Comparison of ENCODE assay signal across 14 cellular contexts in genomic region chr12:59382678-59383425, GRCh38.
DNase-seq lines count a peak whose midpoint lies in the region; ATAC-seq and TF ChIP-seq lines count a peak whose summit lies in the region.
"Had no signal": no experiment of that assay in that cellular context is flagged by ENCODE, and none has a peak within 500 bp of the region (broad histone marks: within the 10 kb centered on the region; RNA-seq: fewer than 3 reads in every experiment).

No MANE protein-coding gene starts in this region.

- no TSS peak for BruUV-seq in Calu3 (replicated peaks; lab: Mats Ljungman, UMichigan)

- H3K9me3 Mint-ChIP-seq in Calu3 (ENCODE audit: low read depth, unreplicated experiment), result no peaks in the 10 kb centered on the region
- H3K9me3 Mint-ChIP-seq: neural crest cell had no signal

- no peaks in the 10 kb centered on the region for H3K27me3 Mint-ChIP-seq in Calu3 (ENCODE audit: unreplicated experiment)

- DNase-seq in Calu3 (no peak), RWPE2 (ENCODE audit: low spot score) (no peak), fibroblast of the aortic adventitia (ENCODE audit: low read depth) (peak; percentile 22), AML-193 (lab: John Stamatoyannopoulos, UW) (no peak), NCI-H2107 treated with DMSO at 0.1 percent for 48 hours (lab: John Stamatoyannopoulos, UW; ENCODE audit: unreplicated experiment) (no peak), left lobe of liver (ENCODE audit: low spot score) (no peak)
- DNase-seq: activated CD8-positive, alpha-beta T cell treated with anti-CD3 and anti-CD28 coated beads, Interleukin-2, amount 10 ng/mL, durations not matched to agents 7 days and 5 days; NCI-H187 treated with DMSO at 0.1 percent for 48 hours; NCI-H510A treated with DMSO at 0.1 percent for 48 hours; PC-9; SK-N-SH had no signal

- peak overlapping the region; percentile 82 for H2AFZ ChIP-seq in ACC112 (ENCODE audit: low read length, unreplicated experiment)
- H2AFZ ChIP-seq: PC-9 had no signal

- H3K4me3 ChIP-seq in ACC112 (ENCODE audit: low read depth, low read length), result peak overlapping the region; percentile 62
- no peak overlapping the region for H3K4me3 ChIP-seq in RWPE2 (ENCODE audit: severe bottlenecking)
- peak overlapping the region; percentile 9 for H3K4me3 ChIP-seq in fibroblast of the aortic adventitia (ENCODE audit: low read depth, low read length)
- H3K4me3 ChIP-seq: PC-9 had no signal

- H3K27ac ChIP-seq in ACC112 (ENCODE audit: low read depth, low read length) (peak overlapping the region; percentile 65), RWPE2 (ENCODE audit: poor library complexity, severe bottlenecking) (peak overlapping the region; percentile 70)
- H3K27ac ChIP-seq: PC-9 had no signal

- H3K4me1 ChIP-seq in ACC112 (ENCODE audit: control insufficient read depth, insufficient read depth, low read length, unreplicated experiment), result peaks cover 12% of the 10 kb centered on the region
- peaks cover 19% of the 10 kb centered on the region for H3K4me1 ChIP-seq in RWPE2 (ENCODE audit: insufficient read depth, poor library complexity, severe bottlenecking)

- intact Hi-C loops in Calu3 (cut with micrococcal nuclease; ENCODE audit: unreplicated experiment), result no loop called here

- no peaks in the 10 kb centered on the region for H3K27me3 ChIP-seq in ACC112 (ENCODE audit: insufficient read depth, low read length)
- H3K27me3 ChIP-seq in RWPE2 (ENCODE audit: insufficient read depth, poor library complexity, severe bottlenecking), result no peaks in the 10 kb centered on the region

- H3K36me3 ChIP-seq in ACC112 (ENCODE audit: insufficient read depth, low read length) (no peaks in the 10 kb centered on the region), RWPE2 (ENCODE audit: low read depth) (no peaks in the 10 kb centered on the region)

- no peaks in the 10 kb centered on the region for H3K36me3 Mint-ChIP-seq in Calu3 (ENCODE audit: insufficient read depth, unreplicated experiment)

- peak overlapping the region; percentile 85 for H3K27ac Mint-ChIP-seq in Calu3 (ENCODE audit: unreplicated experiment)
- H3K27ac Mint-ChIP-seq: activated CD8-positive, alpha-beta T cell treated with anti-CD3 and anti-CD28 coated beads, Interleukin-2, amount 10 ng/mL, durations not matched to agents 7 days and 5 days had no signal

- no peak for TF ChIP-seq CTCF in Calu3 (IDR thresholded peaks at IDR 0.05; ENCODE audit: unreplicated experiment)
- no peak for TF ChIP-seq CTCF in RWPE2 (IDR thresholded peaks at IDR 0.05; ENCODE audit: poor library complexity, severe bottlenecking)
- no peak for TF ChIP-seq CTCF in fibroblast of the aortic adventitia (IDR thresholded peaks at IDR 0.05; ENCODE audit: insufficient read depth, low read length)

- peaks cover 16% of the 10 kb centered on the region for H3K4me1 Mint-ChIP-seq in Calu3 (ENCODE audit: low read depth, unreplicated experiment)
- H3K4me1 Mint-ChIP-seq: neural crest cell had no signal

- H3K9me3 ChIP-seq in RWPE2 (ENCODE audit: severe bottlenecking), result no peaks in the 10 kb centered on the region
- H3K9me3 ChIP-seq: SK-N-SH had no signal

- no peaks in the 10 kb centered on the region for H3K79me2 ChIP-seq in ACC112 (ENCODE audit: control insufficient read depth, insufficient read depth, low read length, unreplicated experiment)

- ATAC-seq in RWPE2 (ENCODE audit: low read depth) (peak; percentile 45; the same call in 2 of the 3 replicates), HG03520 (IDR thresholded peaks at IDR 0.05; ENCODE audit: unreplicated experiment) (no peak), left lobe of liver (no peak)
- ATAC-seq: activated CD8-positive, alpha-beta T cell treated with anti-CD3 and anti-CD28 coated beads, Interleukin-2, amount 10 ng/mL, durations not matched to agents 7 days and 5 days had no signal

- H3K4me3 Mint-ChIP-seq in Calu3 (ENCODE audit: low read depth, unreplicated experiment), result peak overlapping the region; percentile 59
- H3K4me3 Mint-ChIP-seq: activated CD8-positive, alpha-beta T cell treated with anti-CD3 and anti-CD28 coated beads, Interleukin-2, amount 10 ng/mL, durations not matched to agents 7 days and 5 days; neural crest cell had no signal

- CTCF ChIA-PET in Calu3 (lab: Charles Lee), result interaction anchor here (0.7 to 1.4 kb wide), 3 partner anchors 15 to 842 kb away, joined by 3 to 4 read pairs (median 3); no protein-coding TSS in a partner anchor
